In the genomic region with DNA sequence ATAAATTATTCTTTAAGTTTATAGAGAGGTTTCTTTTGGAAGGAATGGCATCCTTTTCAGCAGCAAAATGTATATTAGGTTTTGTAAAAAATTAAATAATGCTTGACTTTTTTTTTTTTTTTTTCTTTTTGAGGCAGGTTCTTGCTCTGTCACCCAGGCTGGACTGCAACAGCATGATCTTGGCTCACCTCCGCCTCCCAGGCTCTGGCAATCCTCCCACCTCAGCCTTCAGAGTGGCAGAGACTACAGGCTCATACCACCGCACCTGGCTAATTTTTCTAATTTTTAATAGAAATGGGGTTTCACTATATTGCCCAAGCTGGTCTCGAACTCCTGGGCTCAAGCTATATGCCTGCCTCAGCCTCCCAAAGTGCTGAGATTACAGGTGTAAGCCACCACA, we compare ENCODE assay signal across 33 cellular contexts.
"Had no signal": no experiment of that assay in that cellular context is flagged by ENCODE, and none has a peak within 500 bp of the region (broad histone marks: within the 10 kb centered on the region; RNA-seq: fewer than 3 reads in every experiment).

No MANE protein-coding gene starts in this region.

- H3K4me2 ChIP-seq: KMS-11 had no signal

- H3K36me3 ChIP-seq: MG63 had no signal

- H3K4me3 ChIP-seq: MG63 had no signal

- H3K27ac ChIP-seq: KMS-11 had no signal

- H3K9me3 ChIP-seq: MG63 had no signal

- H3K27me3 ChIP-seq: MG63 had no signal

- DNase-seq: Karpas-422, MG63, MM.1S, MV-4-11, NCI-H1048, NCI-H1092, NCI-H1092 treated with DMSO at 0.1 percent for 48 hours, NCI-H1105, NCI-H1105 treated with DMSO at 0.1 percent for 48 hours, NCI-H1417, NCI-H1417 treated with DMSO at 0.1 percent for 48 hours, NCI-H1436, NCI-H1436 treated with DMSO at 0.1 percent for 48 hours, NCI-H146, NCI-H1694, NCI-H1694 treated with DMSO at 0.1 percent for 48 hours, NCI-H187, NCI-H187 treated with DMSO at 0.1 percent for 48 hours, NCI-H1930, NCI-H2029, NCI-H2029 treated with DMSO at 0.1 percent for 48 hours, NCI-H2081 treated with DMSO at 0.1 percent for 48 hours, NCI-H2107, NCI-H2171, NCI-H2171 treated with DMSO at 0.1 percent for 48 hours, NCI-H2227 treated with DMSO at 0.1 percent for 48 hours, NCI-H226, NCI-H345, NCI-H446, NCI-H446 treated with DMSO at 0.1 percent for 48 hours, NCI-H510A, NCI-H510A treated with DMSO at 0.1 percent for 48 hours had no signal

- H3K9ac ChIP-seq: KMS-11 had no signal
